Comparison of ENCODE assay signal across 24 cellular contexts in the genomic region with DNA sequence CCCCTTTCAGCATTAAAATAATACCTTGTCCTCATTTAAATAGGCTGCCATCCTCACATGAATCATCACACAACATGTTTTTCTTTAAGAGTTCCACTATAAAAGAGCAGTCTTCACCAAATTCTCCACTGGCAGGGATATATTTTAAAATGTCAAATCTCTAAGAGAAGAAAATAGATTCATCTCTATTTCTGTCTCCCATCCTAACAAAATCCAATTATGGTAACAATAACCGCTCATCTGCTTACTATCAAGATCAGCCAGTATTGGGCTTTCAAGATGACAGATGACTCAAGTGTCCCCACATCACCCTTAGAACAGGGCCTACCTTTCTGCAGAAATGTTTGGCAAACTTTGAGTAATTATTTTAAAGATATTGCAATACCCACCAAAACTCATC.
"Had no signal": no experiment of that assay in that cellular context is flagged by ENCODE, and none has a peak within 500 bp of the region (broad histone marks: within the 10 kb centered on the region; RNA-seq: fewer than 3 reads in every experiment).

No MANE protein-coding gene starts in this region.

- H3K9me3 ChIP-seq: neutrophil, ovary, prostate gland, upper lobe of right lung had no signal

- H3K4me2 ChIP-seq: hepatocyte had no signal

- H3K79me2 ChIP-seq: hepatocyte had no signal

- H3K27me3 ChIP-seq: brain microvascular endothelial cell, hepatocyte, neutrophil, ovary, right atrium auricular region, upper lobe of right lung had no signal

- H2AFZ ChIP-seq: hepatocyte had no signal

- H3K4me1 ChIP-seq: prostate gland, right atrium auricular region, upper lobe of right lung had no signal

- H3K27ac ChIP-seq: brain microvascular endothelial cell, hepatocyte, neutrophil, ovary, prostate gland, right atrium auricular region, upper lobe of right lung had no signal

- FAIRE-seq: endothelial cell of umbilical vein had no signal

- DNase-seq: activated CD4-positive, alpha-beta T cell treated with anti-CD3 and anti-CD28 coated beads, Interleukin-2, amount 10 ng/mL, durations not matched to agents 7 days and 5 days; activated CD4-positive, CD25-positive, alpha-beta regulatory T cell treated with anti-CD3 and anti-CD28 coated beads, Interleukin-2, amount 50 U/mL, for 72 hours; activated CD8-positive, alpha-beta T cell treated with anti-CD3 and anti-CD28 coated beads for 36 hours; activated gamma-delta T cell treated with Interleukin-2 at 50 U/mL for 16 hours; aorta; brain microvascular endothelial cell; central memory CD4-positive, alpha-beta T cell; dermis blood vessel endothelial cell; effector memory CD4-positive, alpha-beta T cell; foreskin melanocyte; glutamatergic neuron; islet precursor cell; left cardiac atrium; ovary; stimulated activated CD4-positive, alpha-beta T cell treated with anti-CD3 and anti-CD28 coated beads, Interleukin-12 subunit alpha, Interleukin-12 subunit beta, amount 100 ng/mL, for 4 hours; stimulated activated CD4-positive, alpha-beta T cell treated with anti-CD3 and anti-CD28 coated beads, Interleukin-4, amount 100 ng/mL, for 4 hours; stimulated activated naive CD8-positive, alpha-beta T cell treated with anti-CD3 and anti-CD28 coated beads, Interleukin-15, Interleukin-2, amounts not matched to agents 100 U/mL and 50 U/mL, for 24 hours; upper lobe of right lung had no signal

- ATAC-seq: activated CD8-positive, alpha-beta T cell treated with anti-CD3 and anti-CD28 coated beads for 36 hours; esophagus mucosa; left cardiac atrium; stimulated activated naive CD8-positive, alpha-beta T cell treated with anti-CD3 and anti-CD28 coated beads, Interleukin-15, Interleukin-2, amounts not matched to agents 100 U/mL and 50 U/mL, for 24 hours; upper lobe of right lung had no signal

- H3K36me3 ChIP-seq: brain microvascular endothelial cell, neutrophil, ovary, prostate gland, right atrium auricular region, upper lobe of right lung had no signal

- H3K4me3 ChIP-seq: hepatocyte, ovary, prostate gland, right atrium auricular region, upper lobe of right lung had no signal
